Comparison of ENCODE assay signal across 8 cellular contexts in the genomic region with DNA sequence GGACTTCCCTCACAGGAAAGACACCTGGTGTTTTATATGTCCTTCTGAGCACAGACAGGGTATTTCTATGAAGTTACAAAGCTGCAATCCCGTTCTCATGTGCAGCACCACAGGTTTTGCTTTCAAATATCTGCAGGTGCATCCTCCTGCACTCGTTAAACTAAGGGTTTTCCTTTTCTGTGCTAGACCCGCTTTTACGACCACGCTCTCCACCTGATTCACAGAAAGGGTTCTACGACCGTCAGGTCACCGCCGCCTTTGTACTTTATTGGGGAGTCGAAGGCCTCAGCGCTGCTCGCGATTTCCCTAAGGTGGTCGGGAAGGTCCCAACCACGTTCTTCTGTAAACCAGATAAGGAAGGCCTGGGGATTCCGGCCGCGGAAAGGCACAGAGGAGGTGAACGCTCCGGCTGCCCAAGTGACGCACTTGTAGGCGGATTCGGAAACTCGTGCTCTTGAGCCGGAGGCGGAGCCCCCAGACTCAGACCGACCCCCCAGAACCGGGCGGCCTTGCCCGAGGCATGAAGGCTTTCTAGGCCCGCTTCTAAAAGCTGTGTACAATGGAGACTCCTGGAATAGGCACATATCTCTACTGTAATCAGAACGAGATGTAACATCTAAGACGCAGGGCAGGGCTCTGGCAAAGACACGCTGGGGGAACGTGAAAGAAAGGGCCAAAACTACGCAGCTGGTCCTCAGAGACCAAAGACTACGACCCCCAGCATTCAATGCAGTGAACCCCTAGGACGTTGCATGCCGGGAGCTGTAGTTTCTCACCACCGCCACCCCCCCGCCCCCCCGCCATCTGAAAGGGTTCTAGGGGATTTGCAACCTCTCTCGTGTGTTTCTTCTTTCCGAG. TPM values are rescaled to one million over a fixed set of nuclear protein-coding genes. Genes with fewer than 3 reads are reported as not detected.
DNase-seq lines count a peak whose midpoint lies in the region; ATAC-seq and TF ChIP-seq lines count a peak whose summit lies in the region.

No MANE protein-coding gene starts in this region.

- H3K4me3 Mint-ChIP-seq in GM23338 (peak overlapping the region; percentile 86), natural killer cell (peak overlapping the region; percentile 98)
- H3K4me3 Mint-ChIP-seq in stimulated activated memory B cell treated with anti-CD40 and anti-IgM and Interleukin-4, amounts not matched to agents 10 μg/mL and 1 μg/mL and 100 μg/mL, for 72 hours, result peak overlapping the region; percentile 89

- H3K36me3 ChIP-seq in GM23338 (ENCODE audit: insufficient read depth) (peaks cover 23% of the 10 kb centered on the region), MM.1S (replicated peaks; ENCODE audit: insufficient read depth, low read length) (peaks cover 25% of the 10 kb centered on the region; the same call in 1 of the 2 replicates)

- peak overlapping the region; percentile 99 for H3K9ac ChIP-seq in MM.1S (ENCODE audit: low read length)

- H3K9me3 Mint-ChIP-seq in GM23338 (no peaks in the 10 kb centered on the region), natural killer cell (no peaks in the 10 kb centered on the region)
- peaks cover 3% of the 10 kb centered on the region for H3K9me3 Mint-ChIP-seq in stimulated activated memory B cell treated with anti-CD40 and anti-IgM and Interleukin-4, amounts not matched to agents 10 μg/mL and 1 μg/mL and 100 μg/mL, for 72 hours

- H3K9me2 ChIP-seq in GM23338 (ENCODE audit: insufficient read depth) (no peaks in the 10 kb centered on the region), MM.1S (replicated peaks; ENCODE audit: insufficient read depth, low read length) (no peaks in the 10 kb centered on the region)

- no peaks in the 10 kb centered on the region for H3K9me3 ChIP-seq in MM.1S (replicated peaks; ENCODE audit: insufficient read depth, low read length)

- TF ChIP-seq CTCF in GM23338 (conservative IDR thresholded peaks at IDR 0.05; ENCODE audit: low read depth in 2 of 2), result no peak
- TF ChIP-seq CTCF in MM.1S (IDR thresholded peaks at IDR 0.05; ENCODE audit: low read length), result no peak
- no peak for TF ChIP-seq CTCF in fibroblast of the aortic adventitia (IDR thresholded peaks at IDR 0.05; ENCODE audit: insufficient read depth, low read length)
- TF ChIP-seq CTCF in natural killer cell (IDR thresholded peaks at IDR 0.05), result no peak

- H3K79me2 ChIP-seq in GM23338 (replicated peaks; ENCODE audit: insufficient read depth) (peaks cover 40% of the 10 kb centered on the region), MM.1S (ENCODE audit: low read length) (peaks cover 45% of the 10 kb centered on the region)

- H3F3A ChIP-seq in GM23338 (replicated peaks; ENCODE audit: low read depth), result 0 out of 2 replicates have a peak, but pooled peaks cover 7% of the 10 kb centered on the region
- peaks cover 32% of the 10 kb centered on the region for H3F3A ChIP-seq in MM.1S (ENCODE audit: insufficient read depth, low read length)

- H3K4me3 ChIP-seq in GM23338, result peak overlapping the region; percentile 82
- peak overlapping the region; percentile 87 for H3K4me3 ChIP-seq in MM.1S (ENCODE audit: low read length)
- H3K4me3 ChIP-seq in fibroblast of the aortic adventitia (ENCODE audit: low read depth, low read length), result peak overlapping the region; percentile 80

- intact Hi-C loops in natural killer cell (cut with micrococcal nuclease), result no loop called here

- no peaks in the 10 kb centered on the region for H3K27me3 ChIP-seq in GM23338 (ENCODE audit: insufficient read depth)
- no peaks in the 10 kb centered on the region for H3K27me3 ChIP-seq in MM.1S (replicated peaks; ENCODE audit: insufficient read depth, low read length)

- H3K4me2 ChIP-seq in GM23338 (peak overlapping the region; percentile 81), MM.1S (ENCODE audit: low read depth, low read length) (peak overlapping the region; percentile 90)

- peaks cover 18% of the 10 kb centered on the region for H3K4me1 Mint-ChIP-seq in GM23338
- H3K4me1 Mint-ChIP-seq in natural killer cell, result peaks cover 49 to 54% of the 10 kb centered on the region in 2 donors
- H3K4me1 Mint-ChIP-seq in stimulated activated memory B cell treated with anti-CD40 and anti-IgM and Interleukin-4, amounts not matched to agents 10 μg/mL and 1 μg/mL and 100 μg/mL, for 72 hours, result peaks cover 62% of the 10 kb centered on the region

- H3K4me1 ChIP-seq in GM23338 (ENCODE audit: insufficient read depth), result peaks cover 13% of the 10 kb centered on the region; the same call in 1 of the 2 replicates
- H3K4me1 ChIP-seq in MM.1S (ENCODE audit: low read length), result peaks cover 49% of the 10 kb centered on the region

- DNase-seq in DMS 273 treated with DMSO at 0.1 percent for 48 hours (lab: John Stamatoyannopoulos, UW) (peak; percentile 82), GM23338 (ENCODE audit: low spot score) (peak; percentile 93), MM.1S (peak; percentile 93), fibroblast of the aortic adventitia (ENCODE audit: low read depth) (peak; percentile 94), natural killer cell (peak; percentile 79)
- DNase-seq in activated effector memory CD4-positive, alpha-beta T cell treated with anti-CD3 and anti-CD28 coated beads, Interleukin-2, amount 50 U/mL, for 16 hours, result peak; percentile 92

- H3K27me3 Mint-ChIP-seq in GM23338 (ENCODE audit: insufficient read depth, low read depth, poor library complexity) (peaks cover 7% of the 10 kb centered on the region), natural killer cell (ENCODE audit: low read depth in 2 of 2) (peaks cover 0 to 3% of the 10 kb centered on the region in 2 donors)
- H3K27me3 Mint-ChIP-seq in stimulated activated memory B cell treated with anti-CD40 and anti-IgM and Interleukin-4, amounts not matched to agents 10 μg/mL and 1 μg/mL and 100 μg/mL, for 72 hours, result no peaks in the 10 kb centered on the region

- TF ChIP-seq POLR2A in Raji (IDR thresholded peaks at IDR 0.05; ENCODE audit: insufficient read depth, low read depth, low read length), result peak; percentile 49

- H3K27ac Mint-ChIP-seq in GM23338 (peak overlapping the region; percentile 99), natural killer cell (peak overlapping the region; percentile 100)
- peak overlapping the region; percentile 91 for H3K27ac Mint-ChIP-seq in stimulated activated memory B cell treated with anti-CD40 and anti-IgM and Interleukin-4, amounts not matched to agents 10 μg/mL and 1 μg/mL and 100 μg/mL, for 72 hours

- H3K27ac ChIP-seq in GM23338 (ENCODE audit: low read depth) (peak overlapping the region; percentile 88), MM.1S (ENCODE audit: low read length) (peak overlapping the region; percentile 100)

- peaks cover 30% of the 10 kb centered on the region for H4K20me1 ChIP-seq in GM23338 (replicated peaks; ENCODE audit: insufficient read depth)
- peaks cover 26% of the 10 kb centered on the region for H4K20me1 ChIP-seq in MM.1S (ENCODE audit: insufficient read depth, low read length)

- H2AFZ ChIP-seq in GM23338 (peak overlapping the region; percentile 86), MM.1S (ENCODE audit: low read length) (peak overlapping the region; percentile 55)

- H3K36me3 Mint-ChIP-seq in GM23338 (ENCODE audit: low read depth), result peaks cover 29% of the 10 kb centered on the region
- peaks cover 3% of the 10 kb centered on the region for H3K36me3 Mint-ChIP-seq in natural killer cell
- peaks cover 38% of the 10 kb centered on the region for H3K36me3 Mint-ChIP-seq in stimulated activated memory B cell treated with anti-CD40 and anti-IgM and Interleukin-4, amounts not matched to agents 10 μg/mL and 1 μg/mL and 100 μg/mL, for 72 hours

- ATAC-seq in GM23338 (peak; percentile 66), natural killer cell (peak; percentile 54 to 69 (median 64))
- ATAC-seq in stimulated activated memory B cell treated with anti-CD40 and anti-IgM and Interleukin-4, amounts not matched to agents 10 μg/mL and 1 μg/mL and 100 μg/mL, for 72 hours, result peak; percentile 62

TF ChIP-seq in GM23338, 12 proteins besides CTCF, POLR2A, EP300 and RAD21:
- TF ChIP-seq, protein P1, sequence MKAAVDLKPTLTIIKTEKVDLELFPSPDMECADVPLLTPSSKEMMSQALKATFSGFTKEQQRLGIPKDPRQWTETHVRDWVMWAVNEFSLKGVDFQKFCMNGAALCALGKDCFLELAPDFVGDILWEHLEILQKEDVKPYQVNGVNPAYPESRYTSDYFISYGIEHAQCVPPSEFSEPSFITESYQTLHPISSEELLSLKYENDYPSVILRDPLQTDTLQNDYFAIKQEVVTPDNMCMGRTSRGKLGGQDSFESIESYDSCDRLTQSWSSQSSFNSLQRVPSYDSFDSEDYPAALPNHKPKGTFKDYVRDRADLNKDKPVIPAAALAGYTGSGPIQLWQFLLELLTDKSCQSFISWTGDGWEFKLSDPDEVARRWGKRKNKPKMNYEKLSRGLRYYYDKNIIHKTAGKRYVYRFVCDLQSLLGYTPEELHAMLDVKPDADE (IDR thresholded peaks at IDR 0.05), result peak; percentile 94
- TF ChIP-seq EZH2phosphoT487 (IDR thresholded peaks at IDR 0.05; ENCODE audit: unreplicated experiment), result no peak
- peak; percentile 64 for TF ChIP-seq CREB1 (CRISPR knock-in tag; IDR thresholded peaks at IDR 0.05; ENCODE audit: low read depth)
- peak; percentile 83 for TF ChIP-seq POLR2AphosphoS5 (IDR thresholded peaks at IDR 0.05; ENCODE audit: low read depth)
- no peak for TF ChIP-seq EZH2 (IDR thresholded peaks at IDR 0.05; ENCODE audit: low read depth, unreplicated experiment)

RNA-seq across cellular contexts. Expression of gene HSP90B1, which starts 0.9 kb away (rescaled TPM):
- total RNA-seq in GM23338 (2014; rRNA removed; shearing (Covaris generic)), result 578 and 605 TPM in 2 replicates
- 1,253 and 1,312 TPM in 2 replicates for polyA plus RNA-seq in GM23338 (2016; fragmentation: Nextera tagmentation; extraction: Ambion mirVana)
- total RNA-seq in fibroblast of the aortic adventitia (ENCODE audit: low replicate concordance) (438 and 657 TPM in 2 replicates), natural killer cell (100 to 1,000 TPM; 282 to 390 (median 389) TPM)

RNA-seq across cellular contexts. Expression of gene TDG, which starts 36.4 kb away (rescaled TPM):
- total RNA-seq in GM23338 (2014; rRNA removed; shearing (Covaris generic)), result 57.0 and 58.3 TPM in 2 replicates
- polyA plus RNA-seq in GM23338 (2016; fragmentation: Nextera tagmentation; extraction: Ambion mirVana), result 63.2 and 66.2 TPM in 2 replicates
- total RNA-seq in fibroblast of the aortic adventitia (ENCODE audit: low replicate concordance) (16.5 and 20.3 TPM in 2 replicates), natural killer cell (10 to 100 TPM; 28.2 to 28.7 (median 28.7) TPM)

Comparison
In these comparisons a context has a peak if more than half of its experiments do, and no peak if none do; other contexts are left out.
1. Peak in every context shown above with its lines: DNase-seq, ATAC-seq, H3K4me3 ChIP-seq and H3K27ac ChIP-seq.